ENCODE assay signal across 11 cellular contexts in genomic region chr6:13422601-13423247, GRCh38.
DNase-seq lines count a peak whose midpoint lies in the region; ATAC-seq and TF ChIP-seq lines count a peak whose summit lies in the region.
"Had no signal": no experiment of that assay in that cellular context is flagged by ENCODE, and none has a peak within 500 bp of the region (broad histone marks: within the 10 kb centered on the region; RNA-seq: fewer than 3 reads in every experiment).

No MANE protein-coding gene starts in this region.

- DNase-seq in colonic mucosa (no peak), iris pigment epithelial cell (ENCODE audit: low read depth) (peak; percentile 45), gastrocnemius medialis (no peak)
- DNase-seq in activated CD8-positive, alpha-beta memory T cell treated with anti-CD3 and anti-CD28 coated beads for 24 hours, result no peak
- no peak for DNase-seq in activated naive CD4-positive, alpha-beta T cell (lab: John Stamatoyannopoulos, UW)
- DNase-seq: CD8-positive, alpha-beta T cell; GOT3; NCI-H1930 had no signal

- H3K4me3 ChIP-seq in HUES48 (ENCODE audit: low read depth, low read length) (peak overlapping the region; percentile 39), colonic mucosa (no peak overlapping the region), gastrocnemius medialis (peak overlapping the region in 1 of 4 donors; percentile 5)

- peak; percentile 27 to 52 for ATAC-seq in gastrocnemius medialis
- no peak for ATAC-seq in HG03135 (IDR thresholded peaks at IDR 0.05; ENCODE audit: unreplicated experiment)
- no peak for ATAC-seq in GM18861 (IDR thresholded peaks at IDR 0.05; ENCODE audit: unreplicated experiment)
- ATAC-seq: CD8-positive, alpha-beta T cell had no signal

- peaks cover 30% of the 10 kb centered on the region for H3K4me1 ChIP-seq in HUES48 (ENCODE audit: control insufficient read depth, insufficient read depth, low read length)
- no peaks in the 10 kb centered on the region for H3K4me1 ChIP-seq in colonic mucosa
- H3K4me1 ChIP-seq in gastrocnemius medialis, result peaks cover 89 to 97% of the 10 kb centered on the region in 2 donors

- in situ Hi-C loops in gastrocnemius medialis (cut with MboI; ENCODE audit: low sequenced_read_pairs in 4 of 4), result loop anchor here in 1 of 4 donors (25.0 kb wide), 1 partner anchor 115 kb away; no protein-coding TSS in a partner anchor

- H3K27me3 ChIP-seq in HUES48 (ENCODE audit: control insufficient read depth, insufficient read depth, low read length), result no peaks in the 10 kb centered on the region
- no peaks in the 10 kb centered on the region for H3K27me3 ChIP-seq in colonic mucosa
- H3K27me3 ChIP-seq in gastrocnemius medialis, result no peaks in the 10 kb centered on the region

- no peak for TF ChIP-seq POLR2A in gastrocnemius medialis (IDR thresholded peaks at IDR 0.05)

- no peaks in the 10 kb centered on the region for H3K36me3 ChIP-seq in HUES48 (ENCODE audit: control insufficient read depth, insufficient read depth, low read length)
- H3K36me3 ChIP-seq in colonic mucosa, result no peaks in the 10 kb centered on the region
- H3K36me3 ChIP-seq in gastrocnemius medialis, result no peaks in the 10 kb centered on the region

- H3K9ac ChIP-seq in HUES48 (ENCODE audit: low read depth, low read length) (peak overlapping the region; percentile 67), colonic mucosa (ENCODE audit: low read depth in 2 of 2, low read length in 2 of 2) (no peak overlapping the region)

- H3K27ac ChIP-seq in HUES48 (ENCODE audit: low read depth, low read length) (peak overlapping the region; percentile 97), colonic mucosa (peak overlapping the region; percentile 22), gastrocnemius medialis (peak overlapping the region; percentile 72 to 80 (median 74))

- H3K9me3 ChIP-seq in HUES48 (ENCODE audit: control insufficient read depth, insufficient read depth, low read length) (no peaks in the 10 kb centered on the region), colonic mucosa (no peaks in the 10 kb centered on the region), gastrocnemius medialis (no peaks in the 10 kb centered on the region)

- intact Hi-C loops in colonic mucosa (cut with DNase I), result no loop called here
- intact Hi-C loops in gastrocnemius medialis (cut with DNase I; ENCODE audit: low total_unique reads), result loop anchor here (2.0 to 10.0 kb wide), 2 partner anchors 64 to 392 kb away; partner anchors contain the start of genes GFOD1 and MCUR1

- TF ChIP-seq CTCF in colonic mucosa (IDR thresholded peaks at IDR 0.05) (no peak), gastrocnemius medialis (IDR thresholded peaks at IDR 0.05 in 4 of 5, conservative IDR thresholded peaks at IDR 0.05 in 1 of 5) (no peak)

Comparison
In these comparisons a context has a peak if more than half of its experiments do, and no peak if none do; other contexts are left out.
1. H3K27ac ChIP-seq: peak in every context shown above with its lines; median percentile 97 in HUES48; 74 in gastrocnemius medialis; 22 in colonic mucosa.
2. ATAC-seq: peak in gastrocnemius medialis (2 of 2); none in HG03135 (single experiment) and GM18861 (single experiment).